In genomic region chr15:95866698-95867440, GRCh38 we compare ENCODE assay signal across 1 cellular context.
TF ChIP-seq lines count a peak whose summit lies in the region.

No MANE protein-coding gene starts in this region.

TF ChIP-seq in GM23338, 12 proteins besides CTCF, POLR2A, EP300 and RAD21 (continued from another document):
- TF ChIP-seq CREB1 (CRISPR knock-in tag; IDR thresholded peaks at IDR 0.05; ENCODE audit: low read depth) (no peak), ZNF331 (CRISPR knock-in tag; IDR thresholded peaks at IDR 0.05; ENCODE audit: low read depth) (no peak), ETS1 (IDR thresholded peaks at IDR 0.05) (no peak), EZH2 (IDR thresholded peaks at IDR 0.05; ENCODE audit: low read depth, unreplicated experiment) (no peak), REST (IDR thresholded peaks at IDR 0.05; ENCODE audit: unreplicated experiment) (no peak)
TF ChIP-seq in GM23338: peak in this region for 0.
